Comparison of ENCODE assay signal across 15 cellular contexts in the genomic region with DNA sequence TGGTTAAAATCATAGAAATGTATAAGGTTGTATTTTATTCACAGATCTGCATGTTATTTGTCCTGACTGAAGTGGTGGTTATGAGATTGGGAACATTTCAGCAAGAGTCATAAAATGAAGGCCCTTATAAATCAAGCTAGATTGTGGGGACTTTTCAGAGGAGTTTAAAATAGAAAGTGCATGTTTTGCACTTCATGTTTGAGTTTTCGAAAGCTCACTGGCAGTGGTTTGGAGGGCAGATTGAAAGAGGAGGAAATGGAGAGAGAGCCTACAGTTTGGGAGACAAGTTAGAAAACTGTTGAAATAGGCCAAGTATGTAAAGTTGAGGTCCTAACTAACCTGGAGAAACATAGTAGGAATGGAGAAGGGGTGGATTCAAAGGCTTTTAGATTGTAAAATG.
DNase-seq lines count a peak whose midpoint lies in the region; ATAC-seq and TF ChIP-seq lines count a peak whose summit lies in the region.
"Had no signal": no experiment of that assay in that cellular context is flagged by ENCODE, and none has a peak within 500 bp of the region (broad histone marks: within the 10 kb centered on the region; RNA-seq: fewer than 3 reads in every experiment).

No MANE protein-coding gene starts in this region.

- no peak for DNase-seq in activated naive CD4-positive, alpha-beta T cell treated with anti-CD3 and anti-CD28 coated beads, Interleukin-2, amount 10 ng/mL, durations not matched to agents 7 days and 5 days
- no peak for DNase-seq in activated naive CD4-positive, alpha-beta T cell (lab: John Stamatoyannopoulos, UW)
- DNase-seq in chondrocyte (ENCODE audit: low spot score) (no peak), thoracic aorta (ENCODE audit: low spot score) (no peak), HUDEP-2 (lab: John Stamatoyannopoulos, UW; ENCODE audit: unreplicated experiment in 76 of 76) (no peak), ovary (no peak), posterior cingulate gyrus (no peak)
- DNase-seq: AML-193, anterior cingulate cortex, heart right ventricle, NCI-H446 treated with DMSO at 0.1 percent for 48 hours, Right ventricle myocardium superior, tibial artery had no signal

- peaks cover 24% of the 10 kb centered on the region for H3K36me3 Mint-ChIP-seq in activated naive CD4-positive, alpha-beta T cell treated with anti-CD3 and anti-CD28 coated beads, Interleukin-2, amount 10 ng/mL, durations not matched to agents 7 days and 5 days
- H3K36me3 Mint-ChIP-seq in chondrocyte (ENCODE audit: low read depth): peaks cover 2% of the 10 kb centered on the region

- peak overlapping the region; percentile 4 for H3K4me3 Mint-ChIP-seq in activated naive CD4-positive, alpha-beta T cell treated with anti-CD3 and anti-CD28 coated beads, Interleukin-2, amount 10 ng/mL, durations not matched to agents 7 days and 5 days
- H3K4me3 Mint-ChIP-seq in chondrocyte (ENCODE audit: unreplicated experiment): no peak overlapping the region

- WGBS in ovary, 3 donors: 41 to 48% (median 47%) methylated on average over 1 of the region's 1 CpG

- no peaks in the 10 kb centered on the region for H3K9me3 Mint-ChIP-seq in activated naive CD4-positive, alpha-beta T cell treated with anti-CD3 and anti-CD28 coated beads, Interleukin-2, amount 10 ng/mL, durations not matched to agents 7 days and 5 days
- H3K9me3 Mint-ChIP-seq in chondrocyte (ENCODE audit: low read depth): peaks cover 7% of the 10 kb centered on the region

- peak overlapping the region; percentile 54 for H3K27ac Mint-ChIP-seq in activated naive CD4-positive, alpha-beta T cell treated with anti-CD3 and anti-CD28 coated beads, Interleukin-2, amount 10 ng/mL, durations not matched to agents 7 days and 5 days
- H3K27ac Mint-ChIP-seq in chondrocyte (ENCODE audit: unreplicated experiment): peak overlapping the region; percentile 43

- no peak for TF ChIP-seq EP300 in ovary (IDR thresholded peaks at IDR 0.05)

- peak overlapping the region; percentile 25 for H3K4me3 ChIP-seq in thoracic aorta
- H3K4me3 ChIP-seq in ovary: no peak overlapping the region
- H3K4me3 ChIP-seq: heart right ventricle, lung, tibial artery had no signal

- ATAC-seq in HG02759 (IDR thresholded peaks at IDR 0.05; ENCODE audit: unreplicated experiment): peak; percentile 53
- no peak for ATAC-seq in thoracic aorta (ENCODE audit: insufficient number of reproducible peaks, low FRiP score, low read depth)
- ATAC-seq: heart right ventricle had no signal

- H3K36me3 ChIP-seq in thoracic aorta (no peaks in the 10 kb centered on the region), ovary (no peaks in the 10 kb centered on the region)
- H3K36me3 ChIP-seq: tibial artery had no signal

- H3K27me3 ChIP-seq in thoracic aorta (replicated peaks; ENCODE audit: insufficient read depth) (no peaks in the 10 kb centered on the region), ovary (no peaks in the 10 kb centered on the region)
- H3K27me3 ChIP-seq: heart right ventricle, tibial artery had no signal

- CTCF ChIA-PET in activated naive CD4-positive, alpha-beta T cell treated with anti-CD3 and anti-CD28 coated beads, Interleukin-2, amount 10 ng/mL, durations not matched to agents 7 days and 5 days (lab: Charles Lee): no interaction called here

- H3K4me1 Mint-ChIP-seq in activated naive CD4-positive, alpha-beta T cell treated with anti-CD3 and anti-CD28 coated beads, Interleukin-2, amount 10 ng/mL, durations not matched to agents 7 days and 5 days: peaks cover 50% of the 10 kb centered on the region
- H3K4me1 Mint-ChIP-seq in chondrocyte (ENCODE audit: low read depth): peaks cover 23% of the 10 kb centered on the region

- TF ChIP-seq CTCF in chondrocyte (IDR thresholded peaks at IDR 0.05): no peak
- TF ChIP-seq CTCF in thoracic aorta (IDR thresholded peaks at IDR 0.05): no peak
- no peak for TF ChIP-seq CTCF in ovary (IDR thresholded peaks at IDR 0.05)

- H3K9me3 ChIP-seq in thoracic aorta: no peaks in the 10 kb centered on the region
- H3K9me3 ChIP-seq in ovary: no peaks in the 10 kb centered on the region
- H3K9me3 ChIP-seq: heart right ventricle, tibial artery had no signal

- peaks cover 4 to 16% of the 10 kb centered on the region in 2 donors for H3K4me1 ChIP-seq in thoracic aorta (ENCODE audit: control insufficient read depth in 1 of 2, low read depth in 2 of 2)
- peaks cover 3% of the 10 kb centered on the region for H3K4me1 ChIP-seq in ovary (ENCODE audit: insufficient read depth)

- TF ChIP-seq POLR2A in ovary (IDR thresholded peaks at IDR 0.05): no peak

- H3K27ac ChIP-seq in thoracic aorta: no peak overlapping the region
- H3K27ac ChIP-seq in ovary: no peak overlapping the region
- H3K27ac ChIP-seq: heart right ventricle had no signal

- intact Hi-C loops in ovary (cut with DNase I) (no loop called here), posterior cingulate gyrus (cut with DNase I) (no loop called here)

- H3K27me3 Mint-ChIP-seq in activated naive CD4-positive, alpha-beta T cell treated with anti-CD3 and anti-CD28 coated beads, Interleukin-2, amount 10 ng/mL, durations not matched to agents 7 days and 5 days: no peaks in the 10 kb centered on the region
- no peaks in the 10 kb centered on the region for H3K27me3 Mint-ChIP-seq in chondrocyte (ENCODE audit: low read depth)
